Comparison of ENCODE assay signal across 1 cellular context in the genomic region with DNA sequence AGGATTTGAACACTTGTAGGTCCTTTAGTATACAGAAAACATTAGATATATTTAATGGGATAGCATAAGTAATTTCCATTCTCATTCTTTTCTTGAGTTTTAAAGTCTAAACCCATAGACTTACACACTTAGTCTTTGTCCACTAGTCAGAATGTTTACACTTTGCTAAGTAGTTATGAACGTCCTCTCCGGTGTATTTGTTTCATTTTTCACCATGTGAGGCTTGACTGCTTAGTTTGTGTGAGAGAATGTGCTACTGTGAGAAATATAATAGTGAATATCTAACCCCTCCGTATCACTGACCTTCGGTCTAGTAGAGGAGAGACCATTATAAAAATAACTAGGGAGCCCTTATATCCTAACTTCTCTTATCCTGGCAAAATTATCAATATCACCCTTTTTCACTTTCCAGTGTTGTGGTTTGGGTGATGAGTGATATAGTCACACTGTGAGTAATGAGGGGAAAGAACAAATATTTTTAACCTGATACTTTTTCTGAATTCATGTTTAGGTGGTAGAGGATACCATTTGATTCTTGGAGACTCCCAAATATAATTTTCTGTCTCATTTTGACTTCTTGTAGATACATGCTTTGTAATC.
TF ChIP-seq lines count a peak whose summit lies in the region.

No MANE protein-coding gene starts in this region.

TF ChIP-seq in GM12878, 131 proteins besides CTCF, POLR2A, EP300 and RAD21 (continued from another document):
- TF ChIP-seq, protein P1, sequence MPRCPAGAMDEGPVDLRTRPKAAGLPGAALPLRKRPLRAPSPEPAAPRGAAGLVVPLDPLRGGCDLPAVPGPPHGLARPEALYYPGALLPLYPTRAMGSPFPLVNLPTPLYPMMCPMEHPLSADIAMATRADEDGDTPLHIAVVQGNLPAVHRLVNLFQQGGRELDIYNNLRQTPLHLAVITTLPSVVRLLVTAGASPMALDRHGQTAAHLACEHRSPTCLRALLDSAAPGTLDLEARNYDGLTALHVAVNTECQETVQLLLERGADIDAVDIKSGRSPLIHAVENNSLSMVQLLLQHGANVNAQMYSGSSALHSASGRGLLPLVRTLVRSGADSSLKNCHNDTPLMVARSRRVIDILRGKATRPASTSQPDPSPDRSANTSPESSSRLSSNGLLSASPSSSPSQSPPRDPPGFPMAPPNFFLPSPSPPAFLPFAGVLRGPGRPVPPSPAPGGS (IDR thresholded peaks at IDR 0.05; ENCODE audit: borderline replicate concordance, insufficient read depth, low read depth, low read length, poor library complexity, severe bottlenecking): peak; percentile 27
- TF ChIP-seq MYC (IDR thresholded peaks at IDR 0.05; ENCODE audit: insufficient read depth, insufficient read length, insufficient replicate concordance, low read length, severe bottlenecking) (no peak), MTA2 (IDR thresholded peaks at IDR 0.05; ENCODE audit: low read depth) (peak; percentile 76), SMARCA5 (IDR thresholded peaks at IDR 0.05) (no peak), ZBED1 (IDR thresholded peaks at IDR 0.05; ENCODE audit: borderline replicate concordance) (peak; percentile 55; the same call in 1 of the 2 replicates), CBFB (IDR thresholded peaks at IDR 0.05; ENCODE audit: low read depth) (peak; percentile 51; the same call in 1 of the 2 replicates), ETV6 (conservative IDR thresholded peaks at IDR 0.05 in 1 of 2, IDR thresholded peaks at IDR 0.05 in 1 of 2; ENCODE audit: borderline replicate concordance in 1 of 2, low read depth in 1 of 2) (peak in 1 of 2 experiments; percentile 32; a peak in 1 of 4 replicates), JUNB (IDR thresholded peaks at IDR 0.05) (peak; percentile 92), PAX8 (IDR thresholded peaks at IDR 0.05) (no peak), IKZF2 (IDR thresholded peaks at IDR 0.05) (peak; percentile 84 to 88), FOS (IDR thresholded peaks at IDR 0.05; ENCODE audit: borderline replicate concordance, extremely low read depth, insufficient read length) (no peak), ZNF24 (IDR thresholded peaks at IDR 0.05) (no peak)
- TF ChIP-seq, protein P2, sequence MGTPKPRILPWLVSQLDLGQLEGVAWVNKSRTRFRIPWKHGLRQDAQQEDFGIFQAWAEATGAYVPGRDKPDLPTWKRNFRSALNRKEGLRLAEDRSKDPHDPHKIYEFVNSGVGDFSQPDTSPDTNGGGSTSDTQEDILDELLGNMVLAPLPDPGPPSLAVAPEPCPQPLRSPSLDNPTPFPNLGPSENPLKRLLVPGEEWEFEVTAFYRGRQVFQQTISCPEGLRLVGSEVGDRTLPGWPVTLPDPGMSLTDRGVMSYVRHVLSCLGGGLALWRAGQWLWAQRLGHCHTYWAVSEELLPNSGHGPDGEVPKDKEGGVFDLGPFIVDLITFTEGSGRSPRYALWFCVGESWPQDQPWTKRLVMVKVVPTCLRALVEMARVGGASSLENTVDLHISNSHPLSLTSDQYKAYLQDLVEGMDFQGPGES (IDR thresholded peaks at IDR 0.05): no peak
TF ChIP-seq in GM12878: peak in this region for 22.
